In genomic region chr13:32430018-32430747, GRCh38 we compare ENCODE assay signal across 1 cellular context.
TF ChIP-seq lines count a peak whose summit lies in the region.

No MANE protein-coding gene starts in this region.

TF ChIP-seq in GM23338, 12 proteins besides CTCF, POLR2A, EP300 and RAD21 (continued from another document):
- TF ChIP-seq ZNF462 (CRISPR knock-in tag; IDR thresholded peaks at IDR 0.05) (no peak), ZNF331 (CRISPR knock-in tag; IDR thresholded peaks at IDR 0.05; ENCODE audit: low read depth) (no peak)
- TF ChIP-seq, protein P1, sequence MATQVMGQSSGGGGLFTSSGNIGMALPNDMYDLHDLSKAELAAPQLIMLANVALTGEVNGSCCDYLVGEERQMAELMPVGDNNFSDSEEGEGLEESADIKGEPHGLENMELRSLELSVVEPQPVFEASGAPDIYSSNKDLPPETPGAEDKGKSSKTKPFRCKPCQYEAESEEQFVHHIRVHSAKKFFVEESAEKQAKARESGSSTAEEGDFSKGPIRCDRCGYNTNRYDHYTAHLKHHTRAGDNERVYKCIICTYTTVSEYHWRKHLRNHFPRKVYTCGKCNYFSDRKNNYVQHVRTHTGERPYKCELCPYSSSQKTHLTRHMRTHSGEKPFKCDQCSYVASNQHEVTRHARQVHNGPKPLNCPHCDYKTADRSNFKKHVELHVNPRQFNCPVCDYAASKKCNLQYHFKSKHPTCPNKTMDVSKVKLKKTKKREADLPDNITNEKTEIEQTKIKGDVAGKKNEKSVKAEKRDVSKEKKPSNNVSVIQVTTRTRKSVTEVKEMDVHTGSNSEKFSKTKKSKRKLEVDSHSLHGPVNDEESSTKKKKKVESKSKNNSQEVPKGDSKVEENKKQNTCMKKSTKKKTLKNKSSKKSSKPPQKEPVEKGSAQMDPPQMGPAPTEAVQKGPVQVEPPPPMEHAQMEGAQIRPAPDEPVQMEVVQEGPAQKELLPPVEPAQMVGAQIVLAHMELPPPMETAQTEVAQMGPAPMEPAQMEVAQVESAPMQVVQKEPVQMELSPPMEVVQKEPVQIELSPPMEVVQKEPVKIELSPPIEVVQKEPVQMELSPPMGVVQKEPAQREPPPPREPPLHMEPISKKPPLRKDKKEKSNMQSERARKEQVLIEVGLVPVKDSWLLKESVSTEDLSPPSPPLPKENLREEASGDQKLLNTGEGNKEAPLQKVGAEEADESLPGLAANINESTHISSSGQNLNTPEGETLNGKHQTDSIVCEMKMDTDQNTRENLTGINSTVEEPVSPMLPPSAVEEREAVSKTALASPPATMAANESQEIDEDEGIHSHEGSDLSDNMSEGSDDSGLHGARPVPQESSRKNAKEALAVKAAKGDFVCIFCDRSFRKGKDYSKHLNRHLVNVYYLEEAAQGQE (IDR thresholded peaks at IDR 0.05; ENCODE audit: unreplicated experiment) = no peak
